Comparison of ENCODE assay signal across 1 cellular context in the genomic region with DNA sequence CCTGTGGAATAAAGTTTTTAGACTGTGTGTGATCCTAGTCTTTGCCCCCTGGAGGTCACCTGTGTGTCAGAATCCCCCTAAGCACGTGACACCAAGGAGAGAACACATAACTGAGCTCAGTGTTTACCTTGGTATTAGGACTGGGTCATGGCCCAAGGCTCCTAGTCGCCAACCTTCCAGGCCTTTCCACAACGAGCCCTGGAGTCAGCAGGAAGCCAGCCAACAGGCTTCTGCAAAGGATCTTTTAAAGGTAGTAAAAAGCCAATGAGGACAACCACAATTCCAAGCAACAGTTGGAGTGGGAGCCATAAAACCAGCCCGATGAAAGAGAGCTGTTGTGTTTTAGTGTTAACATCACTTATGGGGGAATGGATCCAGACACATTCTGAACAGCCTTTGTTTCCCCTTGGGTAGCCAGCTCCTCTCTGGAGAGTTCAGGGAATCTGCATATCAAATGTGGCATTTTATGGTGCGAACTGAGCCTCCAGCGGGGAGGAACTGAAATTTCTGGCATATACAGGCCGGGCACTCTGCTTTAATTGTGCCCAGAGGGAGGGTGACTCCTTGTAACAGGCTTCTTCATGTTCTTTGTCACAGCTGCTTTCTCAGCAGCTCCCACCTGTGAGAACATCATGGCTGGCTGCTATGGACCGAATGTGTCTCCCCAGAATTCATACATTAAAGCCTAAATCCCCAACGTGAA.
TF ChIP-seq lines count a peak whose summit lies in the region.

No MANE protein-coding gene starts in this region.

TF ChIP-seq in WTC11, 78 proteins besides CTCF, POLR2A, EP300 and RAD21 (continued from another document):
- TF ChIP-seq, protein P1, sequence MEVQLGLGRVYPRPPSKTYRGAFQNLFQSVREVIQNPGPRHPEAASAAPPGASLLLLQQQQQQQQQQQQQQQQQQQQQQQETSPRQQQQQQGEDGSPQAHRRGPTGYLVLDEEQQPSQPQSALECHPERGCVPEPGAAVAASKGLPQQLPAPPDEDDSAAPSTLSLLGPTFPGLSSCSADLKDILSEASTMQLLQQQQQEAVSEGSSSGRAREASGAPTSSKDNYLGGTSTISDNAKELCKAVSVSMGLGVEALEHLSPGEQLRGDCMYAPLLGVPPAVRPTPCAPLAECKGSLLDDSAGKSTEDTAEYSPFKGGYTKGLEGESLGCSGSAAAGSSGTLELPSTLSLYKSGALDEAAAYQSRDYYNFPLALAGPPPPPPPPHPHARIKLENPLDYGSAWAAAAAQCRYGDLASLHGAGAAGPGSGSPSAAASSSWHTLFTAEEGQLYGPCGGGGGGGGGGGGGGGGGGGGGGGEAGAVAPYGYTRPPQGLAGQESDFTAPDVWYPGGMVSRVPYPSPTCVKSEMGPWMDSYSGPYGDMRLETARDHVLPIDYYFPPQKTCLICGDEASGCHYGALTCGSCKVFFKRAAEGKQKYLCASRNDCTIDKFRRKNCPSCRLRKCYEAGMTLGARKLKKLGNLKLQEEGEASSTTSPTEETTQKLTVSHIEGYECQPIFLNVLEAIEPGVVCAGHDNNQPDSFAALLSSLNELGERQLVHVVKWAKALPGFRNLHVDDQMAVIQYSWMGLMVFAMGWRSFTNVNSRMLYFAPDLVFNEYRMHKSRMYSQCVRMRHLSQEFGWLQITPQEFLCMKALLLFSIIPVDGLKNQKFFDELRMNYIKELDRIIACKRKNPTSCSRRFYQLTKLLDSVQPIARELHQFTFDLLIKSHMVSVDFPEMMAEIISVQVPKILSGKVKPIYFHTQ (CRISPR knock-in tag; IDR thresholded peaks at IDR 0.05) = no peak
- TF ChIP-seq RELA (CRISPR knock-in tag; IDR thresholded peaks at IDR 0.05; ENCODE audit: borderline replicate concordance) (no peak), TP53 (CRISPR knock-in tag; IDR thresholded peaks at IDR 0.05) (no peak), ZBTB21 (CRISPR knock-in tag; IDR thresholded peaks at IDR 0.05; ENCODE audit: borderline replicate concordance) (no peak), E2F5 (CRISPR knock-in tag; IDR thresholded peaks at IDR 0.05) (no peak), ZNF232 (CRISPR knock-in tag; IDR thresholded peaks at IDR 0.05) (no peak)
- TF ChIP-seq, protein P2, sequence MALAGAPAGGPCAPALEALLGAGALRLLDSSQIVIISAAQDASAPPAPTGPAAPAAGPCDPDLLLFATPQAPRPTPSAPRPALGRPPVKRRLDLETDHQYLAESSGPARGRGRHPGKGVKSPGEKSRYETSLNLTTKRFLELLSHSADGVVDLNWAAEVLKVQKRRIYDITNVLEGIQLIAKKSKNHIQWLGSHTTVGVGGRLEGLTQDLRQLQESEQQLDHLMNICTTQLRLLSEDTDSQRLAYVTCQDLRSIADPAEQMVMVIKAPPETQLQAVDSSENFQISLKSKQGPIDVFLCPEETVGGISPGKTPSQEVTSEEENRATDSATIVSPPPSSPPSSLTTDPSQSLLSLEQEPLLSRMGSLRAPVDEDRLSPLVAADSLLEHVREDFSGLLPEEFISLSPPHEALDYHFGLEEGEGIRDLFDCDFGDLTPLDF (CRISPR knock-in tag; IDR thresholded peaks at IDR 0.05) = no peak
